1 cellular context compared by ENCODE assay signal in genomic region chr4:83268491-83268890, GRCh38.
TF ChIP-seq lines count a peak whose summit lies in the region.

No MANE protein-coding gene starts in this region.

TF ChIP-seq in HepG2, 621 proteins besides CTCF, POLR2A, EP300 and RAD21:
- TF ChIP-seq TAF15 (IDR thresholded peaks at IDR 0.05; ENCODE audit: low read depth, low read length, poor library complexity, severe bottlenecking) (no peak), CHCHD3 (CRISPR knock-in tag; IDR thresholded peaks at IDR 0.05) (no peak), KAT7 (CRISPR knock-in tag; IDR thresholded peaks at IDR 0.05; ENCODE audit: borderline replicate concordance) (no peak), TIGD3 (CRISPR knock-in tag; IDR thresholded peaks at IDR 0.05; ENCODE audit: borderline replicate concordance) (no peak), ZNF75D (CRISPR knock-in tag; IDR thresholded peaks at IDR 0.05; ENCODE audit: borderline replicate concordance) (no peak), ZNF749 (CRISPR knock-in tag; IDR thresholded peaks at IDR 0.05; ENCODE audit: borderline replicate concordance) (no peak), ELF4 (CRISPR knock-in tag; IDR thresholded peaks at IDR 0.05; ENCODE audit: borderline replicate concordance) (no peak), ZFP37 (CRISPR knock-in tag; IDR thresholded peaks at IDR 0.05; ENCODE audit: borderline replicate concordance) (no peak), ZSCAN25 (CRISPR knock-in tag; IDR thresholded peaks at IDR 0.05) (no peak), CREM (IDR thresholded peaks at IDR 0.05) (no peak), CREM (CRISPR knock-in tag; IDR thresholded peaks at IDR 0.05) (no peak), MBNL3 (CRISPR knock-in tag; conservative IDR thresholded peaks at IDR 0.05) (no peak), ZNF557 (CRISPR knock-in tag; IDR thresholded peaks at IDR 0.05) (no peak), THAP9 (CRISPR knock-in tag; IDR thresholded peaks at IDR 0.05; ENCODE audit: borderline replicate concordance) (no peak), ZKSCAN5 (CRISPR knock-in tag; IDR thresholded peaks at IDR 0.05) (no peak), HNRNPK (IDR thresholded peaks at IDR 0.05; ENCODE audit: low read depth, low read length, poor library complexity, severe bottlenecking) (no peak), STAT6 (CRISPR knock-in tag; IDR thresholded peaks at IDR 0.05; ENCODE audit: borderline replicate concordance) (no peak), GMEB1 (CRISPR knock-in tag; IDR thresholded peaks at IDR 0.05; ENCODE audit: borderline replicate concordance) (no peak), ATF7-NPFF (CRISPR knock-in tag; IDR thresholded peaks at IDR 0.05; ENCODE audit: low read depth) (no peak)
